In the genomic region with DNA sequence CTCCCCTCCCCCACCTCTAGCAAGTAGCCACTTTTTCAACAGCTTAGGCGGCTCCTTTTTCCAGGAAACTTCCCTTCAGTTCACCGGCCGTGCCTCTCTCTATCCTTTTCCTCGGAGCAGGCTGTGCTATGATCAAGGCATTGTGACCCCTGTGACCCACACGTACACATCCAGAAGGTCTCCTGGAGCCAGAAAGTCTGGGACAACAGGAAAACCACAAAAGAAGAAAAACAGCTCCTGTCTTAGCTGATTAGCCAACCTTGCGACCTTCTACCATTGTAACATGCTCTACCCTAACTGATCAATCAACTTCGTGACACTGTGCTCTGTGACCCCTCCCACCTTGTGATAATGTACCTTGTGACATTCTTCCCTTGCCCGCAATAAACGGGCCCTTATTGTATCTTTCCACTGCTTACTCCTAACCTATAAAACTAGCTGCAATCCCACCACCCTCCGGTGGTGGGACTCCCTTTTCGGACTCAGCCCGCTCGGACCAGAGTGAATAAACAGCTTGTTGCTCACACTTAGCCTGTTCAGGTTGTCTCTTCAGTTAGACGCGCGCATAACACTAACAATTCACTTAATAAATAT, we compare ENCODE assay signal across 1 cellular context.
TF ChIP-seq lines count a peak whose summit lies in the region.

No MANE protein-coding gene starts in this region.

TF ChIP-seq in HepG2, 621 proteins besides CTCF, POLR2A, EP300 and RAD21 (continued from another document and continues in another):
- TF ChIP-seq, protein P1, sequence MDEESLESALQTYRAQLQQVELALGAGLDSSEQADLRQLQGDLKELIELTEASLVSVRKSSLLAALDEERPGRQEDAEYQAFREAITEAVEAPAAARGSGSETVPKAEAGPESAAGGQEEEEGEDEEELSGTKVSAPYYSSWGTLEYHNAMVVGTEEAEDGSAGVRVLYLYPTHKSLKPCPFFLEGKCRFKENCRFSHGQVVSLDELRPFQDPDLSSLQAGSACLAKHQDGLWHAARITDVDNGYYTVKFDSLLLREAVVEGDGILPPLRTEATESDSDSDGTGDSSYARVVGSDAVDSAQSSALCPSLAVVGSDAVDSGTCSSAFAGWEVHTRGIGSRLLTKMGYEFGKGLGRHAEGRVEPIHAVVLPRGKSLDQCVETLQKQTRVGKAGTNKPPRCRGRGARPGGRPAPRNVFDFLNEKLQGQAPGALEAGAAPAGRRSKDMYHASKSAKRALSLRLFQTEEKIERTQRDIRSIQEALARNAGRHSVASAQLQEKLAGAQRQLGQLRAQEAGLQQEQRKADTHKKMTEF (CRISPR knock-in tag; IDR thresholded peaks at IDR 0.05) = peak; percentile 35
- TF ChIP-seq HNRNPUL1 (IDR thresholded peaks at IDR 0.05; ENCODE audit: low read depth, low read length) (no peak), KLF15 (CRISPR knock-in tag; IDR thresholded peaks at IDR 0.05; ENCODE audit: borderline replicate concordance) (no peak), ZNF598 (CRISPR knock-in tag; IDR thresholded peaks at IDR 0.05; ENCODE audit: borderline replicate concordance) (no peak), NFIC (IDR thresholded peaks at IDR 0.05; ENCODE audit: low read length) (peak; percentile 76), ZNF383 (CRISPR knock-in tag; IDR thresholded peaks at IDR 0.05; ENCODE audit: borderline replicate concordance) (no peak), FLYWCH1 (CRISPR knock-in tag; IDR thresholded peaks at IDR 0.05) (no peak), ZNF577 (CRISPR knock-in tag; IDR thresholded peaks at IDR 0.05; ENCODE audit: borderline replicate concordance, low read depth) (no peak), ZFX (CRISPR knock-in tag; IDR thresholded peaks at IDR 0.05; ENCODE audit: low read depth) (peak; percentile 46; the same call in 1 of the 2 replicates), HOXA7 (CRISPR knock-in tag; IDR thresholded peaks at IDR 0.05) (no peak), KAT8 (CRISPR knock-in tag; IDR thresholded peaks at IDR 0.05) (peak; percentile 38; the same call in 1 of the 2 replicates), MAFF (IDR thresholded peaks at IDR 0.05; ENCODE audit: low read depth, low read length) (no peak), ADNP (CRISPR knock-in tag; IDR thresholded peaks at IDR 0.05) (no peak), NCOA2 (CRISPR knock-in tag; IDR thresholded peaks at IDR 0.05) (peak; percentile 94), ZNF496 (CRISPR knock-in tag; IDR thresholded peaks at IDR 0.05; ENCODE audit: insufficient replicate concordance) (no peak), ZNF768 (CRISPR knock-in tag; IDR thresholded peaks at IDR 0.05) (no peak), SMAD9 (CRISPR knock-in tag; IDR thresholded peaks at IDR 0.05) (no peak), SPEN (CRISPR knock-in tag; IDR thresholded peaks at IDR 0.05; ENCODE audit: low read depth) (no peak; the same call in 1 of the 2 replicates), PHF8 (CRISPR knock-in tag; IDR thresholded peaks at IDR 0.05) (peak; percentile 40; the same call in 1 of the 2 replicates), ZNF589 (CRISPR knock-in tag; conservative IDR thresholded peaks at IDR 0.05) (peak; percentile 67; the same call in 1 of the 2 replicates), ZNF296 (CRISPR knock-in tag; conservative IDR thresholded peaks at IDR 0.05) (no peak), YEATS4 (CRISPR knock-in tag; IDR thresholded peaks at IDR 0.05; ENCODE audit: borderline replicate concordance) (no peak; the same call in 1 of the 2 replicates), FOXJ3 (CRISPR knock-in tag; IDR thresholded peaks at IDR 0.05; ENCODE audit: borderline replicate concordance) (no peak), GABPB1 (CRISPR knock-in tag; IDR thresholded peaks at IDR 0.05) (peak; percentile 30; the same call in 1 of the 2 replicates), RFX1 (IDR thresholded peaks at IDR 0.05) (no peak), ZNF564 (CRISPR knock-in tag; IDR thresholded peaks at IDR 0.05) (peak; percentile 48; the same call in 1 of the 2 replicates), U2AF1 (optimal IDR thresholded peaks at IDR 0.05; ENCODE audit: low read depth, low read length) (no peak), ZNF3 (CRISPR knock-in tag; IDR thresholded peaks at IDR 0.05) (no peak; the same call in 1 of the 2 replicates), JARID2 (CRISPR knock-in tag; IDR thresholded peaks at IDR 0.05; ENCODE audit: insufficient replicate concordance) (no peak), ZNF674 (CRISPR knock-in tag; IDR thresholded peaks at IDR 0.05; ENCODE audit: low read depth) (no peak), FOXC1 (CRISPR knock-in tag; IDR thresholded peaks at IDR 0.05; ENCODE audit: borderline replicate concordance) (no peak), THAP11 (CRISPR knock-in tag; IDR thresholded peaks at IDR 0.05) (no peak; the same call in 1 of the 2 replicates)
- TF ChIP-seq, protein P2, sequence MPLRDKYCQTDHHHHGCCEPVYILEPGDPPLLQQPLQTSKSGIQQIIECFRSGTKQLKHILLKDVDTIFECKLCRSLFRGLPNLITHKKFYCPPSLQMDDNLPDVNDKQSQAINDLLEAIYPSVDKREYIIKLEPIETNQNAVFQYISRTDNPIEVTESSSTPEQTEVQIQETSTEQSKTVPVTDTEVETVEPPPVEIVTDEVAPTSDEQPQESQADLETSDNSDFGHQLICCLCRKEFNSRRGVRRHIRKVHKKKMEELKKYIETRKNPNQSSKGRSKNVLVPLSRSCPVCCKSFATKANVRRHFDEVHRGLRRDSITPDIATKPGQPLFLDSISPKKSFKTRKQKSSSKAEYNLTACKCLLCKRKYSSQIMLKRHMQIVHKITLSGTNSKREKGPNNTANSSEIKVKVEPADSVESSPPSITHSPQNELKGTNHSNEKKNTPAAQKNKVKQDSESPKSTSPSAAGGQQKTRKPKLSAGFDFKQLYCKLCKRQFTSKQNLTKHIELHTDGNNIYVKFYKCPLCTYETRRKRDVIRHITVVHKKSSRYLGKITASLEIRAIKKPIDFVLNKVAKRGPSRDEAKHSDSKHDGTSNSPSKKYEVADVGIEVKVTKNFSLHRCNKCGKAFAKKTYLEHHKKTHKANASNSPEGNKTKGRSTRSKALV (CRISPR knock-in tag; IDR thresholded peaks at IDR 0.05) = 0 out of 2 replicates have a peak, but pooled peaks have one; percentile 17
- TF ChIP-seq, protein P3, sequence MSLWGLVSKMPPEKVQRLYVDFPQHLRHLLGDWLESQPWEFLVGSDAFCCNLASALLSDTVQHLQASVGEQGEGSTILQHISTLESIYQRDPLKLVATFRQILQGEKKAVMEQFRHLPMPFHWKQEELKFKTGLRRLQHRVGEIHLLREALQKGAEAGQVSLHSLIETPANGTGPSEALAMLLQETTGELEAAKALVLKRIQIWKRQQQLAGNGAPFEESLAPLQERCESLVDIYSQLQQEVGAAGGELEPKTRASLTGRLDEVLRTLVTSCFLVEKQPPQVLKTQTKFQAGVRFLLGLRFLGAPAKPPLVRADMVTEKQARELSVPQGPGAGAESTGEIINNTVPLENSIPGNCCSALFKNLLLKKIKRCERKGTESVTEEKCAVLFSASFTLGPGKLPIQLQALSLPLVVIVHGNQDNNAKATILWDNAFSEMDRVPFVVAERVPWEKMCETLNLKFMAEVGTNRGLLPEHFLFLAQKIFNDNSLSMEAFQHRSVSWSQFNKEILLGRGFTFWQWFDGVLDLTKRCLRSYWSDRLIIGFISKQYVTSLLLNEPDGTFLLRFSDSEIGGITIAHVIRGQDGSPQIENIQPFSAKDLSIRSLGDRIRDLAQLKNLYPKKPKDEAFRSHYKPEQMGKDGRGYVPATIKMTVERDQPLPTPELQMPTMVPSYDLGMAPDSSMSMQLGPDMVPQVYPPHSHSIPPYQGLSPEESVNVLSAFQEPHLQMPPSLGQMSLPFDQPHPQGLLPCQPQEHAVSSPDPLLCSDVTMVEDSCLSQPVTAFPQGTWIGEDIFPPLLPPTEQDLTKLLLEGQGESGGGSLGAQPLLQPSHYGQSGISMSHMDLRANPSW (CRISPR knock-in tag; IDR thresholded peaks at IDR 0.05; ENCODE audit: borderline replicate concordance) = no peak; the same call in 1 of the 2 replicates
- TF ChIP-seq, protein P4, sequence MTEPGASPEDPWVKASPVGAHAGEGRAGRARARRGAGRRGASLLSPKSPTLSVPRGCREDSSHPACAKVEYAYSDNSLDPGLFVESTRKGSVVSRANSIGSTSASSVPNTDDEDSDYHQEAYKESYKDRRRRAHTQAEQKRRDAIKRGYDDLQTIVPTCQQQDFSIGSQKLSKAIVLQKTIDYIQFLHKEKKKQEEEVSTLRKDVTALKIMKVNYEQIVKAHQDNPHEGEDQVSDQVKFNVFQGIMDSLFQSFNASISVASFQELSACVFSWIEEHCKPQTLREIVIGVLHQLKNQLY (CRISPR knock-in tag; IDR thresholded peaks at IDR 0.05) = peak; percentile 77; the same call in 1 of the 2 replicates
- TF ChIP-seq, protein P5, sequence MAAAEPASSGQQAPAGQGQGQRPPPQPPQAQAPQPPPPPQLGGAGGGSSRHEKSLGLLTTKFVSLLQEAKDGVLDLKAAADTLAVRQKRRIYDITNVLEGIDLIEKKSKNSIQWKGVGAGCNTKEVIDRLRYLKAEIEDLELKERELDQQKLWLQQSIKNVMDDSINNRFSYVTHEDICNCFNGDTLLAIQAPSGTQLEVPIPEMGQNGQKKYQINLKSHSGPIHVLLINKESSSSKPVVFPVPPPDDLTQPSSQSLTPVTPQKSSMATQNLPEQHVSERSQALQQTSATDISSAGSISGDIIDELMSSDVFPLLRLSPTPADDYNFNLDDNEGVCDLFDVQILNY (CRISPR knock-in tag; conservative IDR thresholded peaks at IDR 0.05) = no peak
- TF ChIP-seq, protein P6, sequence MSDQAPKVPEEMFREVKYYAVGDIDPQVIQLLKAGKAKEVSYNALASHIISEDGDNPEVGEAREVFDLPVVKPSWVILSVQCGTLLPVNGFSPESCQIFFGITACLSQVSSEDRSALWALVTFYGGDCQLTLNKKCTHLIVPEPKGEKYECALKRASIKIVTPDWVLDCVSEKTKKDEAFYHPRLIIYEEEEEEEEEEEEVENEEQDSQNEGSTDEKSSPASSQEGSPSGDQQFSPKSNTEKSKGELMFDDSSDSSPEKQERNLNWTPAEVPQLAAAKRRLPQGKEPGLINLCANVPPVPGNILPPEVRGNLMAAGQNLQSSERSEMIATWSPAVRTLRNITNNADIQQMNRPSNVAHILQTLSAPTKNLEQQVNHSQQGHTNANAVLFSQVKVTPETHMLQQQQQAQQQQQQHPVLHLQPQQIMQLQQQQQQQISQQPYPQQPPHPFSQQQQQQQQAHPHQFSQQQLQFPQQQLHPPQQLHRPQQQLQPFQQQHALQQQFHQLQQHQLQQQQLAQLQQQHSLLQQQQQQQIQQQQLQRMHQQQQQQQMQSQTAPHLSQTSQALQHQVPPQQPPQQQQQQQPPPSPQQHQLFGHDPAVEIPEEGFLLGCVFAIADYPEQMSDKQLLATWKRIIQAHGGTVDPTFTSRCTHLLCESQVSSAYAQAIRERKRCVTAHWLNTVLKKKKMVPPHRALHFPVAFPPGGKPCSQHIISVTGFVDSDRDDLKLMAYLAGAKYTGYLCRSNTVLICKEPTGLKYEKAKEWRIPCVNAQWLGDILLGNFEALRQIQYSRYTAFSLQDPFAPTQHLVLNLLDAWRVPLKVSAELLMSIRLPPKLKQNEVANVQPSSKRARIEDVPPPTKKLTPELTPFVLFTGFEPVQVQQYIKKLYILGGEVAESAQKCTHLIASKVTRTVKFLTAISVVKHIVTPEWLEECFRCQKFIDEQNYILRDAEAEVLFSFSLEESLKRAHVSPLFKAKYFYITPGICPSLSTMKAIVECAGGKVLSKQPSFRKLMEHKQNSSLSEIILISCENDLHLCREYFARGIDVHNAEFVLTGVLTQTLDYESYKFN (CRISPR knock-in tag; conservative IDR thresholded peaks at IDR 0.05) = peak; percentile 81
- TF ChIP-seq, protein P7, sequence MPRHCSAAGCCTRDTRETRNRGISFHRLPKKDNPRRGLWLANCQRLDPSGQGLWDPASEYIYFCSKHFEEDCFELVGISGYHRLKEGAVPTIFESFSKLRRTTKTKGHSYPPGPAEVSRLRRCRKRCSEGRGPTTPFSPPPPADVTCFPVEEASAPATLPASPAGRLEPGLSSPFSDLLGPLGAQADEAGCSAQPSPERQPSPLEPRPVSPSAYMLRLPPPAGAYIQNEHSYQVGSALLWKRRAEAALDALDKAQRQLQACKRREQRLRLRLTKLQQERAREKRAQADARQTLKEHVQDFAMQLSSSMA (CRISPR knock-in tag; IDR thresholded peaks at IDR 0.05) = no peak
- TF ChIP-seq, protein P8, sequence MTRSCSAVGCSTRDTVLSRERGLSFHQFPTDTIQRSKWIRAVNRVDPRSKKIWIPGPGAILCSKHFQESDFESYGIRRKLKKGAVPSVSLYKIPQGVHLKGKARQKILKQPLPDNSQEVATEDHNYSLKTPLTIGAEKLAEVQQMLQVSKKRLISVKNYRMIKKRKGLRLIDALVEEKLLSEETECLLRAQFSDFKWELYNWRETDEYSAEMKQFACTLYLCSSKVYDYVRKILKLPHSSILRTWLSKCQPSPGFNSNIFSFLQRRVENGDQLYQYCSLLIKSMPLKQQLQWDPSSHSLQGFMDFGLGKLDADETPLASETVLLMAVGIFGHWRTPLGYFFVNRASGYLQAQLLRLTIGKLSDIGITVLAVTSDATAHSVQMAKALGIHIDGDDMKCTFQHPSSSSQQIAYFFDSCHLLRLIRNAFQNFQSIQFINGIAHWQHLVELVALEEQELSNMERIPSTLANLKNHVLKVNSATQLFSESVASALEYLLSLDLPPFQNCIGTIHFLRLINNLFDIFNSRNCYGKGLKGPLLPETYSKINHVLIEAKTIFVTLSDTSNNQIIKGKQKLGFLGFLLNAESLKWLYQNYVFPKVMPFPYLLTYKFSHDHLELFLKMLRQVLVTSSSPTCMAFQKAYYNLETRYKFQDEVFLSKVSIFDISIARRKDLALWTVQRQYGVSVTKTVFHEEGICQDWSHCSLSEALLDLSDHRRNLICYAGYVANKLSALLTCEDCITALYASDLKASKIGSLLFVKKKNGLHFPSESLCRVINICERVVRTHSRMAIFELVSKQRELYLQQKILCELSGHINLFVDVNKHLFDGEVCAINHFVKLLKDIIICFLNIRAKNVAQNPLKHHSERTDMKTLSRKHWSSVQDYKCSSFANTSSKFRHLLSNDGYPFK (CRISPR knock-in tag; IDR thresholded peaks at IDR 0.05; ENCODE audit: borderline replicate concordance) = peak; percentile 32; the same call in 1 of the 2 replicates
- TF ChIP-seq, protein P9, sequence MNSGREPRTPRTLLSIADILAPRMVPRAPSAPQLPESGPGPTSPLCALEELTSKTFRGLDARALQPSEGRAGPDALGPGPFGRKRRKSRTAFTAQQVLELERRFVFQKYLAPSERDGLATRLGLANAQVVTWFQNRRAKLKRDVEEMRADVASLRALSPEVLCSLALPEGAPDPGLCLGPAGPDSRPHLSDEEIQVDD (CRISPR knock-in tag; IDR thresholded peaks at IDR 0.05; ENCODE audit: borderline replicate concordance) = no peak
- TF ChIP-seq, protein P10, sequence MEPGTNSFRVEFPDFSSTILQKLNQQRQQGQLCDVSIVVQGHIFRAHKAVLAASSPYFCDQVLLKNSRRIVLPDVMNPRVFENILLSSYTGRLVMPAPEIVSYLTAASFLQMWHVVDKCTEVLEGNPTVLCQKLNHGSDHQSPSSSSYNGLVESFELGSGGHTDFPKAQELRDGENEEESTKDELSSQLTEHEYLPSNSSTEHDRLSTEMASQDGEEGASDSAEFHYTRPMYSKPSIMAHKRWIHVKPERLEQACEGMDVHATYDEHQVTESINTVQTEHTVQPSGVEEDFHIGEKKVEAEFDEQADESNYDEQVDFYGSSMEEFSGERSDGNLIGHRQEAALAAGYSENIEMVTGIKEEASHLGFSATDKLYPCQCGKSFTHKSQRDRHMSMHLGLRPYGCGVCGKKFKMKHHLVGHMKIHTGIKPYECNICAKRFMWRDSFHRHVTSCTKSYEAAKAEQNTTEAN (CRISPR knock-in tag; conservative IDR thresholded peaks at IDR 0.05) = no peak
